ENCODE assay signal across 11 cellular contexts in genomic region chr16:15879255-15879804, GRCh38. TPM values are rescaled to one million over a fixed set of nuclear protein-coding genes. Genes with fewer than 3 reads are reported as not detected.
DNase-seq lines count a peak whose midpoint lies in the region; ATAC-seq and TF ChIP-seq lines count a peak whose summit lies in the region.
"Had no signal": no experiment of that assay in that cellular context is flagged by ENCODE, and none has a peak within 500 bp of the region (broad histone marks: within the 10 kb centered on the region; RNA-seq: fewer than 3 reads in every experiment).

No MANE protein-coding gene starts in this region.

- ATAC-seq in CD4-positive, CD25-positive, alpha-beta regulatory T cell (ENCODE audit: low read depth in 2 of 2): no peak
- no peak for ATAC-seq in naive thymus-derived CD4-positive, alpha-beta T cell
- no peak for ATAC-seq in HG03469 (IDR thresholded peaks at IDR 0.05; ENCODE audit: unreplicated experiment)

- CTCF ChIA-PET in naive thymus-derived CD4-positive, alpha-beta T cell (lab: Charles Lee): interaction anchor here (0.7 kb wide), 1 partner anchor 80 kb away, joined by 3 read pairs; no protein-coding TSS in a partner anchor

- no peaks in the 10 kb centered on the region for H3K27me3 Mint-ChIP-seq in CD4-positive, CD25-positive, alpha-beta regulatory T cell
- no peaks in the 10 kb centered on the region for H3K27me3 Mint-ChIP-seq in naive thymus-derived CD4-positive, alpha-beta T cell
- H3K27me3 Mint-ChIP-seq: natural killer cell treated with Interleukin-12 subunit alpha and Interleukin-12 subunit beta and Interleukin-15 and Interleukin-18, amount 100 ng/mL, for 72 hours had no signal

- no peak overlapping the region for H3K4me3 ChIP-seq in CD4-positive, CD25-positive, alpha-beta regulatory T cell (ENCODE audit: low read depth, low read length)
- H3K4me3 ChIP-seq in astrocyte of the spinal cord (ENCODE audit: low read depth, low read length) (no peak overlapping the region), BE2C (ENCODE audit: low read depth, low read length) (no peak overlapping the region)
- H3K4me3 ChIP-seq in naive thymus-derived CD4-positive, alpha-beta T cell (ENCODE audit: low read length): no peak overlapping the region

- H3K36me3 ChIP-seq in CD4-positive, CD25-positive, alpha-beta regulatory T cell (ENCODE audit: control insufficient read depth, insufficient read depth, low read length): peaks cover 56% of the 10 kb centered on the region
- H3K36me3 ChIP-seq in naive thymus-derived CD4-positive, alpha-beta T cell (ENCODE audit: control insufficient read depth in 2 of 3, insufficient read depth in 3 of 3, low read length in 3 of 3): peaks cover 0 to 55% (median 0%) of the 10 kb centered on the region in 3 experiments
- H3K36me3 ChIP-seq in BE2C: peaks cover 43% of the 10 kb centered on the region

- no peaks in the 10 kb centered on the region for H3K4me1 ChIP-seq in CD4-positive, CD25-positive, alpha-beta regulatory T cell (ENCODE audit: control insufficient read depth, insufficient read depth, low read length, poor library complexity, severe bottlenecking)
- no peaks in the 10 kb centered on the region for H3K4me1 ChIP-seq in naive thymus-derived CD4-positive, alpha-beta T cell (ENCODE audit: control insufficient read depth in 2 of 2, insufficient read depth in 2 of 2, low read length in 2 of 2)
- H3K4me1 ChIP-seq in BE2C: no peaks in the 10 kb centered on the region; the same call in 1 of the 2 replicates

- DNase-seq in CD4-positive, CD25-positive, alpha-beta regulatory T cell: no peak
- DNase-seq in LHCN-M2 (ENCODE audit: low read depth) (peak; percentile 91), astrocyte of the spinal cord (ENCODE audit: low read depth, low spot score) (peak; percentile 84), BE2C (no peak), midbrain (lab: John Stamatoyannopoulos, UW) (no peak), superior temporal gyrus (ENCODE audit: extremely low spot score) (no peak)
- no peak for DNase-seq in naive thymus-derived CD4-positive, alpha-beta T cell
- DNase-seq: activated T-cell treated with anti-CD3 and anti-CD28 coated beads, Interleukin-2, amount 50 U/mL, for 4 hours; NCI-H1092 had no signal

- POLR2A ChIA-PET in naive thymus-derived CD4-positive, alpha-beta T cell (lab: Charles Lee): no interaction called here

- in situ Hi-C loops in astrocyte of the spinal cord (cut with HindIII; ENCODE audit: low sequenced_read_pairs): loop anchor here (25.0 kb wide), 1 partner anchor 108 kb away; no protein-coding TSS in a partner anchor

- H3K36me3 Mint-ChIP-seq in CD4-positive, CD25-positive, alpha-beta regulatory T cell: peaks cover 34% of the 10 kb centered on the region
- peaks cover 10 to 28% (median 15%) of the 10 kb centered on the region in 5 donors for H3K36me3 Mint-ChIP-seq in naive thymus-derived CD4-positive, alpha-beta T cell

- no peak overlapping the region for H3K27ac ChIP-seq in CD4-positive, CD25-positive, alpha-beta regulatory T cell (ENCODE audit: insufficient read depth, low read length, poor library complexity, severe bottlenecking)
- H3K27ac ChIP-seq in naive thymus-derived CD4-positive, alpha-beta T cell (ENCODE audit: low read depth, low read length): no peak overlapping the region

- H3K9me3 ChIP-seq in CD4-positive, CD25-positive, alpha-beta regulatory T cell (ENCODE audit: control insufficient read depth in 2 of 2, low read length in 2 of 2): no peaks in the 10 kb centered on the region
- H3K9me3 ChIP-seq in naive thymus-derived CD4-positive, alpha-beta T cell (ENCODE audit: control insufficient read depth in 2 of 3, low read length in 3 of 3): no peaks in the 10 kb centered on the region
- no peaks in the 10 kb centered on the region for H3K9me3 ChIP-seq in BE2C

- H3K27ac Mint-ChIP-seq in CD4-positive, CD25-positive, alpha-beta regulatory T cell: peak overlapping the region; percentile 18 to 53 (median 38)
- H3K27ac Mint-ChIP-seq in naive thymus-derived CD4-positive, alpha-beta T cell: peak overlapping the region in 5 of 9 donors; percentile 11 to 76 (median 32)

- intact Hi-C loops in naive thymus-derived CD4-positive, alpha-beta T cell (cut with micrococcal nuclease): no loop called here

- TF ChIP-seq CTCF in astrocyte of the spinal cord (IDR thresholded peaks at IDR 0.05; ENCODE audit: low read depth, low read length) (no peak), BE2C (IDR thresholded peaks at IDR 0.05; ENCODE audit: low read depth, low read length) (no peak)

- H3K4me3 Mint-ChIP-seq in CD4-positive, CD25-positive, alpha-beta regulatory T cell: no peak overlapping the region
- H3K4me3 Mint-ChIP-seq in naive thymus-derived CD4-positive, alpha-beta T cell: no peak overlapping the region
- H3K4me3 Mint-ChIP-seq: activated T-cell treated with anti-CD3 and anti-CD28 coated beads, Interleukin-2, amount 50 U/mL, for 4 hours; natural killer cell treated with Interleukin-12 subunit alpha and Interleukin-12 subunit beta and Interleukin-15 and Interleukin-18, amount 100 ng/mL, for 72 hours had no signal

- peaks cover 7 to 21% (median 10%) of the 10 kb centered on the region in 4 donors for H3K4me1 Mint-ChIP-seq in CD4-positive, CD25-positive, alpha-beta regulatory T cell
- H3K4me1 Mint-ChIP-seq in naive thymus-derived CD4-positive, alpha-beta T cell: peaks cover 0 to 20% (median 11%) of the 10 kb centered on the region in 7 donors

- no peaks in the 10 kb centered on the region for H3K27me3 ChIP-seq in CD4-positive, CD25-positive, alpha-beta regulatory T cell (ENCODE audit: control insufficient read depth, insufficient read depth, low read length)
- no peaks in the 10 kb centered on the region for H3K27me3 ChIP-seq in naive thymus-derived CD4-positive, alpha-beta T cell (ENCODE audit: control insufficient read depth in 2 of 2, insufficient read depth in 2 of 2, low read length in 2 of 2)
- H3K27me3 ChIP-seq in BE2C: no peaks in the 10 kb centered on the region

- no peaks in the 10 kb centered on the region for H3K9me3 Mint-ChIP-seq in CD4-positive, CD25-positive, alpha-beta regulatory T cell
- H3K9me3 Mint-ChIP-seq in naive thymus-derived CD4-positive, alpha-beta T cell: no peaks in the 10 kb centered on the region
- H3K9me3 Mint-ChIP-seq: activated T-cell treated with anti-CD3 and anti-CD28 coated beads, Interleukin-2, amount 50 U/mL, for 4 hours; natural killer cell treated with Interleukin-12 subunit alpha and Interleukin-12 subunit beta and Interleukin-15 and Interleukin-18, amount 100 ng/mL, for 72 hours had no signal

RNA-seq across cellular contexts. Expression of gene CEP20, which starts 9.1 kb away (rescaled TPM):
- 14.8 TPM for total RNA-seq in CD4-positive, CD25-positive, alpha-beta regulatory T cell
- 10 to 100 TPM; 29.0 to 33.5 (median 31.6) TPM for polyA plus RNA-seq in CD4-positive, CD25-positive, alpha-beta regulatory T cell
- total RNA-seq in LHCN-M2 (2014; rRNA removed): 69.6 and 94.3 TPM in 2 replicates
- polyA plus RNA-seq in LHCN-M2 (2012): 18.9 TPM
- total RNA-seq in naive thymus-derived CD4-positive, alpha-beta T cell: 10 to 100 TPM; 15.4 to 34.6 (median 27.8) TPM
- 10 to 100 TPM; 18.5 to 34.9 TPM for polyA plus RNA-seq in naive thymus-derived CD4-positive, alpha-beta T cell
- 39.7 TPM for polyA plus RNA-seq in BE2C (2012; ENCODE audit: insufficient read depth, insufficient read length, low read depth)

RNA-seq across cellular contexts. Expression of gene MYH11, which starts 22.5 kb away (rescaled TPM):
- not detected for total RNA-seq in CD4-positive, CD25-positive, alpha-beta regulatory T cell
- under 1 TPM; 0.15 to 0.67 (median 0.43) TPM for polyA plus RNA-seq in CD4-positive, CD25-positive, alpha-beta regulatory T cell
- total RNA-seq in LHCN-M2 (2014; rRNA removed): under 0.01 TPM in 1 of 2 replicates, not detected in the other
- 0.32 TPM for polyA plus RNA-seq in LHCN-M2 (2012)
- total RNA-seq in naive thymus-derived CD4-positive, alpha-beta T cell: under 1 TPM in 1 of 5 experiments, not detected in 4; 0.05 TPM
- polyA plus RNA-seq in naive thymus-derived CD4-positive, alpha-beta T cell: 1 to 10 TPM in 1 of 2 donors, under 1 TPM in 1; 0.39 to 2.2 TPM
- polyA plus RNA-seq in BE2C (2012; ENCODE audit: insufficient read depth, insufficient read length, low read depth): 1.1 TPM
- total RNA-seq: natural killer cell treated with Interleukin-12 subunit alpha and Interleukin-12 subunit beta and Interleukin-15 and Interleukin-18, amount 100 ng/mL, for 72 hours had no signal

Comparison
In these comparisons a context has a peak if more than half of its experiments do, and no peak if none do; other contexts are left out.
1. DNase-seq: peak in LHCN-M2 (single experiment) and astrocyte of the spinal cord (single experiment); none in CD4-positive, CD25-positive, alpha-beta regulatory T cell (0 of 3), naive thymus-derived CD4-positive, alpha-beta T cell (0 of 9), BE2C (single experiment), midbrain (single experiment) and superior temporal gyrus (single experiment).